ENCODE assay signal across 8 cellular contexts in the genomic region with DNA sequence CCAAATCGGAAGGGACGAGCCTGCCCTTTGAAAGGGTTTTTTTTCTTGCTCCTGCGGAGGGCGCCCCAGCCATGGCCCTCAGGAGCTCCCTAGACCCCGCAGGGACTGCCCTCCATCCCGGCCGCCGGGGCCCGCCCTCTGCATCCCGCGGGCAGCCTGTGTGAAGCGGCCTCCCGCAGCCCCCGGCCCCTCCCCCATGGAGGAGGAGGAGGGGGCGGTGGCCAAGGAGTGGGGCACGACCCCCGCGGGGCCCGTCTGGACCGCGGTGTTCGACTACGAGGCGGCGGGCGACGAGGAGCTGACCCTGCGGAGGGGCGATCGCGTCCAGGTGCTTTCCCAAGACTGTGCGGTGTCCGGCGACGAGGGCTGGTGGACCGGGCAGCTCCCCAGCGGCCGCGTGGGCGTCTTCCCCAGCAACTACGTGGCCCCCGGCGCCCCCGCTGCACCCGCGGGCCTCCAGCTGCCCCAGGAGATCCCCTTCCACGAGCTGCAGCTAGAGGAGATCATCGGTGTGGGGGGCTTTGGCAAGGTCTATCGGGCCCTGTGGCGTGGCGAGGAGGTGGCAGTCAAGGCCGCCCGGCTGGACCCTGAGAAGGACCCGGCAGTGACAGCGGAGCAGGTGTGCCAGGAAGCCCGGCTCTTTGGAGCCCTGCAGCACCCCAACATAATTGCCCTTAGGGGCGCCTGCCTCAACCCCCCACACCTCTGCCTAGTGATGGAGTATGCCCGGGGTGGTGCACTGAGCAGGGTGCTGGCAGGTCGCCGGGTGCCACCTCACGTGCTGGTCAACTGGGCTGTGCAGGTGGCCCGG. TPM values are rescaled to one million over a fixed set of nuclear protein-coding genes. Genes with fewer than 3 reads are reported as not detected.
DNase-seq lines count a peak whose midpoint lies in the region; ATAC-seq lines count a peak whose summit lies in the region.

No MANE protein-coding gene starts in this region.

- H3K36me3 Mint-ChIP-seq in activated naive CD8-positive, alpha-beta T cell treated with anti-CD3 and anti-CD28 coated beads for 36 hours: no peaks in the 10 kb centered on the region

- no peaks in the 10 kb centered on the region for H3K9me3 Mint-ChIP-seq in activated naive CD8-positive, alpha-beta T cell treated with anti-CD3 and anti-CD28 coated beads for 36 hours

- no CpG with 5 or more reads among the region's 62 CpGs for WGBS in iPS DF 6.9 (ENCODE audit: insufficient coverage, insufficient read length)

- no peaks in the 10 kb centered on the region for H3K36me3 ChIP-seq in iPS DF 6.9 (ENCODE audit: control insufficient read depth, insufficient read depth, low read length)
- H3K36me3 ChIP-seq in skeletal muscle satellite cell (ENCODE audit: insufficient read depth, low read length): no peaks in the 10 kb centered on the region

- H3K27me3 ChIP-seq in iPS DF 6.9 (ENCODE audit: control insufficient read depth, insufficient read depth, low read length) (no peaks in the 10 kb centered on the region), skeletal muscle satellite cell (ENCODE audit: control insufficient read depth, insufficient read depth, low read length) (no peaks in the 10 kb centered on the region)

- peak overlapping the region; percentile 91 for H3K9ac ChIP-seq in skeletal muscle satellite cell (ENCODE audit: low read depth, low read length)

- DNase-seq in DMS79 treated with DMSO at 0.1 percent for 48 hours (lab: John Stamatoyannopoulos, UW) (peak; percentile 9), NCI-H146 treated with DMSO at 0.1 percent for 48 hours (lab: John Stamatoyannopoulos, UW; ENCODE audit: unreplicated experiment) (peak; percentile 8), iPS DF 6.9 (ENCODE audit: low read depth, low spot score) (no peak), NCI-H1694 treated with DMSO at 0.1 percent for 48 hours (lab: John Stamatoyannopoulos, UW) (no peak), NCI-H187 (lab: John Stamatoyannopoulos, UW) (no peak)
- DNase-seq in activated naive CD8-positive, alpha-beta T cell treated with anti-CD3 and anti-CD28 coated beads for 36 hours: peak; percentile 40

- H3K4me3 Mint-ChIP-seq in activated naive CD8-positive, alpha-beta T cell treated with anti-CD3 and anti-CD28 coated beads for 36 hours: peak overlapping the region; percentile 59

- H3K27ac Mint-ChIP-seq in activated naive CD8-positive, alpha-beta T cell treated with anti-CD3 and anti-CD28 coated beads for 36 hours: no peak overlapping the region

- no peaks in the 10 kb centered on the region for H3K27me3 Mint-ChIP-seq in activated naive CD8-positive, alpha-beta T cell treated with anti-CD3 and anti-CD28 coated beads for 36 hours

- no peaks in the 10 kb centered on the region for H3K9me3 ChIP-seq in iPS DF 6.9 (ENCODE audit: control insufficient read depth, insufficient read depth, low read length)
- no peaks in the 10 kb centered on the region for H3K9me3 ChIP-seq in skeletal muscle satellite cell (replicated peaks; ENCODE audit: low read length)

- peaks cover 23% of the 10 kb centered on the region for H3K4me1 Mint-ChIP-seq in activated naive CD8-positive, alpha-beta T cell treated with anti-CD3 and anti-CD28 coated beads for 36 hours

- H3K4me2 ChIP-seq in skeletal muscle satellite cell (ENCODE audit: low read length): peak overlapping the region; percentile 97

- no peaks in the 10 kb centered on the region for H3K4me1 ChIP-seq in iPS DF 6.9 (ENCODE audit: control insufficient read depth, insufficient read depth, low read length)
- H3K4me1 ChIP-seq in skeletal muscle satellite cell (ENCODE audit: control insufficient read depth, insufficient read depth, low read length): peaks cover 11% of the 10 kb centered on the region

- H3K27ac ChIP-seq in iPS DF 6.9 (ENCODE audit: low read length): no peak overlapping the region

- peak; percentile 18 for ATAC-seq in GM21529 (IDR thresholded peaks at IDR 0.05; ENCODE audit: unreplicated experiment)

- H3K4me3 ChIP-seq in iPS DF 6.9 (ENCODE audit: low read length) (peak overlapping the region; percentile 98), skeletal muscle satellite cell (ENCODE audit: low read length) (peak overlapping the region; percentile 89)

RNA-seq across cellular contexts. Expression of a gene that starts 0.8 kb away (rescaled TPM):
- 1 to 10 TPM; 8.3 to 9.3 TPM for total RNA-seq in activated naive CD8-positive, alpha-beta T cell treated with anti-CD3 and anti-CD28 coated beads for 36 hours
- total RNA-seq in skeletal muscle satellite cell (2012; rRNA removed): 4.2 and 4.8 TPM in 2 replicates

RNA-seq across cellular contexts. Expression of a gene that starts 26.1 kb away (rescaled TPM):
- not detected for total RNA-seq in activated naive CD8-positive, alpha-beta T cell treated with anti-CD3 and anti-CD28 coated beads for 36 hours
- not detected in 2 replicates for total RNA-seq in skeletal muscle satellite cell (2012; rRNA removed)

RNA-seq across cellular contexts. Expression of a gene that starts 34.4 kb away (rescaled TPM):
- not detected for total RNA-seq in activated naive CD8-positive, alpha-beta T cell treated with anti-CD3 and anti-CD28 coated beads for 36 hours
- not detected in 2 replicates for total RNA-seq in skeletal muscle satellite cell (2012; rRNA removed)

Comparison
In these comparisons a context has a peak if more than half of its experiments do, and no peak if none do; other contexts are left out.
1. DNase-seq: peak in DMS79 treated with DMSO at 0.1 percent for 48 hours (single experiment), NCI-H146 treated with DMSO at 0.1 percent for 48 hours (single experiment) and activated naive CD8-positive, alpha-beta T cell treated with anti-CD3 and anti-CD28 coated beads for 36 hours (single experiment); none in iPS DF 6.9 (single experiment), NCI-H1694 treated with DMSO at 0.1 percent for 48 hours (single experiment) and NCI-H187 (0 of 2).